In the genomic region with DNA sequence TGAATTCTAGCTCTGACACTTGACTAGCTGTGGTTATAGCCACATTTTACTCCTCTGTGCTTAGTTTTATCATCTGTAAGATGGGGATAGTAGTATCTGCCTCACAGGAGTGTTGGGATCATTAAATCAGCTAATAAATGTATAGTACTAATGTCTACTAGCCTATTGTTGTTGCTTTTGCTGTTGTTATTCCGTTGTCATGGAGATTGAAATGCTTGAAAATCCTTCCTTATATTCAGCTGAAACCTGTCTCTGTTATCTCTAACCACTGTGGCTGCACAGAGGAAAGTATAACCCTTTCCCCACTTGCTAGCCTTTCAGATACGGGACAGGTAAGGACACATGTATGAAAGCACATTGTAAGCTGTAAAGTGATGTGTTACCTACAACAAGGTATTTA, we compare ENCODE assay signal across 23 cellular contexts.
"Had no signal": no experiment of that assay in that cellular context is flagged by ENCODE, and none has a peak within 500 bp of the region (broad histone marks: within the 10 kb centered on the region; RNA-seq: fewer than 3 reads in every experiment).

No MANE protein-coding gene starts in this region.

- DNase-seq: activated CD4-positive, alpha-beta memory T cell treated with anti-CD3 and anti-CD28 coated beads for 36 hours; activated CD4-positive, alpha-beta T cell treated with anti-CD3 and anti-CD28 coated beads, Interleukin-2, amount 10 ng/mL, durations not matched to agents 7 days and 5 days; activated CD4-positive, CD25-positive, alpha-beta regulatory T cell; activated gamma-delta T cell treated with Interleukin-2 at 50 U/mL for 16 hours; activated naive CD4-positive, alpha-beta T cell treated with anti-CD3 and anti-CD28 coated beads, Interleukin-2, amount 10 ng/mL, durations not matched to agents 7 days and 5 days; activated naive CD8-positive, alpha-beta T cell treated with anti-CD3 and anti-CD28 coated beads for 36 hours; activated T-cell treated with anti-CD3 and anti-CD28 coated beads for 4 hours; activated T-cell treated with anti-CD3 and anti-CD28 coated beads, Interleukin-2, amount 50 U/mL, for 48 hours; cerebellar nuclear complex; MV-4-11; NCI-H1092 treated with DMSO at 0.1 percent for 48 hours; NCI-H1417 treated with DMSO at 0.1 percent for 48 hours; NCI-H1694; NCI-H2029; NCI-H345; NCI-H510A; NCI-H526 treated with DMSO at 0.1 percent for 48 hours; PC-3; SIG-M5; T-cell; T-helper 2 cell; T1000 had no signal

- H3K27me3 Mint-ChIP-seq: activated CD4-positive, alpha-beta memory T cell treated with anti-CD3 and anti-CD28 coated beads for 36 hours; activated CD4-positive, alpha-beta T cell treated with anti-CD3 and anti-CD28 coated beads, Interleukin-2, amount 10 ng/mL, durations not matched to agents 7 days and 5 days; activated naive CD4-positive, alpha-beta T cell treated with anti-CD3 and anti-CD28 coated beads, Interleukin-2, amount 10 ng/mL, durations not matched to agents 7 days and 5 days; activated naive CD8-positive, alpha-beta T cell treated with anti-CD3 and anti-CD28 coated beads for 36 hours; activated T-helper 17 cell treated with anti-CD3 and anti-CD28 coated beads, Interleukin-2, amount 50 U/mL, for 72 hours had no signal

- ATAC-seq: activated T-helper 17 cell treated with anti-CD3 and anti-CD28 coated beads, Interleukin-2, amount 50 U/mL, for 72 hours; PC-3; T-cell had no signal

- H3K36me3 Mint-ChIP-seq: activated CD4-positive, alpha-beta memory T cell treated with anti-CD3 and anti-CD28 coated beads for 36 hours; activated naive CD4-positive, alpha-beta T cell treated with anti-CD3 and anti-CD28 coated beads, Interleukin-2, amount 10 ng/mL, durations not matched to agents 7 days and 5 days; activated naive CD8-positive, alpha-beta T cell treated with anti-CD3 and anti-CD28 coated beads for 36 hours; T-cell had no signal

- H3K4me3 Mint-ChIP-seq: activated CD4-positive, alpha-beta memory T cell treated with anti-CD3 and anti-CD28 coated beads for 36 hours; activated CD4-positive, alpha-beta T cell treated with anti-CD3 and anti-CD28 coated beads, Interleukin-2, amount 10 ng/mL, durations not matched to agents 7 days and 5 days; activated naive CD4-positive, alpha-beta T cell treated with anti-CD3 and anti-CD28 coated beads, Interleukin-2, amount 10 ng/mL, durations not matched to agents 7 days and 5 days; activated naive CD8-positive, alpha-beta T cell treated with anti-CD3 and anti-CD28 coated beads for 36 hours; activated T-helper 17 cell treated with anti-CD3 and anti-CD28 coated beads, Interleukin-2, amount 50 U/mL, for 72 hours; T-cell had no signal

- H3K4me1 Mint-ChIP-seq: activated CD4-positive, alpha-beta T cell treated with anti-CD3 and anti-CD28 coated beads, Interleukin-2, amount 10 ng/mL, durations not matched to agents 7 days and 5 days; activated naive CD4-positive, alpha-beta T cell treated with anti-CD3 and anti-CD28 coated beads, Interleukin-2, amount 10 ng/mL, durations not matched to agents 7 days and 5 days; activated naive CD8-positive, alpha-beta T cell treated with anti-CD3 and anti-CD28 coated beads for 36 hours; activated T-helper 17 cell treated with anti-CD3 and anti-CD28 coated beads, Interleukin-2, amount 50 U/mL, for 72 hours; T-cell had no signal

- H3K27ac Mint-ChIP-seq: activated CD4-positive, alpha-beta memory T cell treated with anti-CD3 and anti-CD28 coated beads for 36 hours; activated CD4-positive, alpha-beta T cell treated with anti-CD3 and anti-CD28 coated beads, Interleukin-2, amount 10 ng/mL, durations not matched to agents 7 days and 5 days; activated naive CD4-positive, alpha-beta T cell treated with anti-CD3 and anti-CD28 coated beads, Interleukin-2, amount 10 ng/mL, durations not matched to agents 7 days and 5 days; activated naive CD8-positive, alpha-beta T cell treated with anti-CD3 and anti-CD28 coated beads for 36 hours; activated T-helper 17 cell treated with anti-CD3 and anti-CD28 coated beads, Interleukin-2, amount 50 U/mL, for 72 hours; T-cell had no signal

- H3K9me3 Mint-ChIP-seq: activated CD4-positive, alpha-beta memory T cell treated with anti-CD3 and anti-CD28 coated beads for 36 hours; activated CD4-positive, alpha-beta T cell treated with anti-CD3 and anti-CD28 coated beads, Interleukin-2, amount 10 ng/mL, durations not matched to agents 7 days and 5 days; activated naive CD4-positive, alpha-beta T cell treated with anti-CD3 and anti-CD28 coated beads, Interleukin-2, amount 10 ng/mL, durations not matched to agents 7 days and 5 days; activated naive CD8-positive, alpha-beta T cell treated with anti-CD3 and anti-CD28 coated beads for 36 hours; activated T-helper 17 cell treated with anti-CD3 and anti-CD28 coated beads, Interleukin-2, amount 50 U/mL, for 72 hours; T-cell had no signal
